9 cellular contexts compared by ENCODE assay signal in genomic region chr4:140326395-140326993, GRCh38. TPM values are rescaled to one million over a fixed set of nuclear protein-coding genes. Genes with fewer than 3 reads are reported as not detected.
DNase-seq lines count a peak whose midpoint lies in the region; ATAC-seq, FAIRE-seq and TF ChIP-seq lines count a peak whose summit lies in the region.
"Had no signal": no experiment of that assay in that cellular context is flagged by ENCODE, and none has a peak within 500 bp of the region (broad histone marks: within the 10 kb centered on the region; RNA-seq: fewer than 3 reads in every experiment).

No MANE protein-coding gene starts in this region.

- H3K4me3 Mint-ChIP-seq in neural progenitor cell, result no peak overlapping the region
- no peak overlapping the region for H3K4me3 Mint-ChIP-seq in T-cell
- H3K4me3 Mint-ChIP-seq: activated naive CD8-positive, alpha-beta T cell treated with anti-CD3 and anti-CD28 coated beads, Interleukin-2, amount 10 ng/mL, durations not matched to agents 7 days and 5 days had no signal

- no peak overlapping the region for H3K9ac ChIP-seq in neural progenitor cell

- H3K36me3 Mint-ChIP-seq in neural progenitor cell (no peaks in the 10 kb centered on the region), T-cell (no peaks in the 10 kb centered on the region)

- H3K4me2 ChIP-seq in A549 (no peak overlapping the region), PC-9 (no peak overlapping the region), neural progenitor cell (no peak overlapping the region)

- CTCF ChIA-PET in A549 (lab: Yijun Ruan, JAX), result interaction anchor here (1.1 to 1.6 kb wide), 3 partner anchors 12 to 72 kb away, joined by 3 to 5 read pairs (median 3); no protein-coding TSS in a partner anchor
- CTCF ChIA-PET in PC-9 (lab: Charles Lee), result interaction anchor here (0.6 to 1.3 kb wide), 6 partner anchors 12 to 366 kb away, joined by 3 to 6 read pairs (median 4); no protein-coding TSS in a partner anchor
- CTCF ChIA-PET in T-cell (lab: Charles Lee), result interaction anchor here in 1 of 2 donors (0.6 to 1.0 kb wide), 3 partner anchors 27 to 314 kb away, joined by 3 to 4 read pairs (median 3); no protein-coding TSS in a partner anchor

- no peak overlapping the region for H3K4me3 ChIP-seq in A549
- H3K4me3 ChIP-seq in PC-9, result no peak overlapping the region
- no peak overlapping the region for H3K4me3 ChIP-seq in esophagus squamous epithelium
- H3K4me3 ChIP-seq in neural progenitor cell, result no peak overlapping the region

- ATAC-seq in A549 (peak in 1 of 2 experiments; percentile 66; a peak in 1 of 6 replicates), T-cell (replicated peaks in 1 of 4) (no peak), HG03045 (IDR thresholded peaks at IDR 0.05; ENCODE audit: unreplicated experiment) (no peak)

- WGBS in A549 (ENCODE audit: missing lambda C conversion rate), result 48% methylated on average over 2 of the region's 2 CpGs
- WGBS in esophagus squamous epithelium, 2 donors, result 34 to 40% methylated on average over 2 of the region's 2 CpGs

- H3K27me3 Mint-ChIP-seq in neural progenitor cell (ENCODE audit: insufficient read depth, low read depth) (no peaks in the 10 kb centered on the region), T-cell (peaks cover 0 to 10% of the 10 kb centered on the region in 2 donors)

- TF ChIP-seq CTCF in A549 (IDR thresholded peaks at IDR 0.05), result peak; percentile 35; the same call in 2 of the 3 replicates
- TF ChIP-seq CTCF in GM13976 (IDR thresholded peaks at IDR 0.05; ENCODE audit: borderline replicate concordance, control extremely low read depth, extremely low read depth, insufficient read depth, missing control alignments), result peak; percentile 24
- peak; percentile 55 for TF ChIP-seq CTCF in PC-9 (conservative IDR thresholded peaks at IDR 0.05)
- peak in 5 of 6 experiments; percentile 49 to 70 (median 60) for TF ChIP-seq CTCF in esophagus squamous epithelium (IDR thresholded peaks at IDR 0.05)
- peak; percentile 72 for TF ChIP-seq CTCF in neural progenitor cell (IDR thresholded peaks at IDR 0.05)

- no peaks in the 10 kb centered on the region for H3K4me1 Mint-ChIP-seq in neural progenitor cell
- H3K4me1 Mint-ChIP-seq in T-cell, result peaks cover 0 to 4% (median 0%) of the 10 kb centered on the region in 3 donors

- peak; percentile 48 to 52; a peak in 4 of 5 replicates for TF ChIP-seq RAD21 in A549 (conservative IDR thresholded peaks at IDR 0.05 in 1 of 2, IDR thresholded peaks at IDR 0.05 in 1 of 2)

- no peaks in the 10 kb centered on the region for H3K4me1 ChIP-seq in A549
- H3K4me1 ChIP-seq in PC-9 (replicated peaks; ENCODE audit: insufficient read depth), result no peaks in the 10 kb centered on the region
- no peaks in the 10 kb centered on the region for H3K4me1 ChIP-seq in esophagus squamous epithelium
- no peaks in the 10 kb centered on the region for H3K4me1 ChIP-seq in neural progenitor cell

- no TSS peak for BruUV-seq in PC-9 (replicated peaks; lab: Mats Ljungman, UMichigan)

- H3K27ac ChIP-seq in A549, result no peak overlapping the region
- H3K27ac ChIP-seq in PC-9, result no peak overlapping the region
- H3K27ac ChIP-seq in esophagus squamous epithelium, result no peak overlapping the region
- no peak overlapping the region for H3K27ac ChIP-seq in neural progenitor cell

- no peak for FAIRE-seq in A549 (lab: Jason Lieb, UNC)

- H3F3A ChIP-seq in PC-9 (ENCODE audit: insufficient read depth, low read depth) (no peaks in the 10 kb centered on the region), neural progenitor cell (ENCODE audit: low read depth) (no peaks in the 10 kb centered on the region)

- TF ChIP-seq POLR2A in A549 (IDR thresholded peaks at IDR 0.05; ENCODE audit: low read length) (no peak), esophagus squamous epithelium (IDR thresholded peaks at IDR 0.05) (no peak)

- TF ChIP-seq EP300 in A549 (IDR thresholded peaks at IDR 0.05), result no peak

- in situ Hi-C loops in GM13976 (cut with MboI; ENCODE audit: low sequenced_read_pairs, unreplicated experiment), result no loop called here

- H3K27ac Mint-ChIP-seq in neural progenitor cell (no peak overlapping the region), T-cell (no peak overlapping the region)
- H3K27ac Mint-ChIP-seq: activated naive CD8-positive, alpha-beta T cell treated with anti-CD3 and anti-CD28 coated beads, Interleukin-2, amount 10 ng/mL, durations not matched to agents 7 days and 5 days had no signal

- intact Hi-C loops in PC-9 (cut with micrococcal nuclease; ENCODE audit: unreplicated experiment), result loop anchor here (1.0 kb wide), 3 partner anchors 73 to 314 kb away; partner anchors contain the start of gene MAML3
- intact Hi-C loops in esophagus squamous epithelium (cut with DNase I), result no loop called here

- POLR2A ChIA-PET in A549 (lab: Yijun Ruan, JAX), result no interaction called here
- POLR2A ChIA-PET in PC-9 (lab: Charles Lee; ENCODE audit: unreplicated experiment), result no interaction called here
- POLR2A ChIA-PET in T-cell (lab: Charles Lee), result no interaction called here

- no peaks in the 10 kb centered on the region for H3K9me2 ChIP-seq in PC-9 (ENCODE audit: insufficient read depth)

- H3K27me3 ChIP-seq in PC-9 (ENCODE audit: insufficient read depth, low read depth), result no peaks in the 10 kb centered on the region
- H3K27me3 ChIP-seq in esophagus squamous epithelium, result no peaks in the 10 kb centered on the region
- no peaks in the 10 kb centered on the region for H3K27me3 ChIP-seq in neural progenitor cell

- H3K36me3 ChIP-seq in PC-9 (ENCODE audit: low read depth) (no peaks in the 10 kb centered on the region), esophagus squamous epithelium (no peaks in the 10 kb centered on the region), neural progenitor cell (no peaks in the 10 kb centered on the region)

- peaks cover under 1% of the 10 kb centered on the region for H3K9me3 Mint-ChIP-seq in neural progenitor cell
- H3K9me3 Mint-ChIP-seq in T-cell, result peaks cover 0 to under 1% (median 0%) of the 10 kb centered on the region in 3 donors

- no peaks in the 10 kb centered on the region for H4K20me1 ChIP-seq in PC-9 (ENCODE audit: insufficient read depth)
- no peaks in the 10 kb centered on the region for H4K20me1 ChIP-seq in neural progenitor cell (ENCODE audit: low read depth)

- H3K9me3 ChIP-seq in A549 (no peaks in the 10 kb centered on the region; the same call in 2 of the 3 replicates), PC-9 (ENCODE audit: insufficient read depth, low read depth) (no peaks in the 10 kb centered on the region), esophagus squamous epithelium (no peaks in the 10 kb centered on the region), neural progenitor cell (ENCODE audit: low read depth) (peaks cover under 1% of the 10 kb centered on the region)

- H2AFZ ChIP-seq in PC-9, result no peak overlapping the region
- H2AFZ ChIP-seq in neural progenitor cell (replicated peaks), result no peak overlapping the region

- DNase-seq in A549 (ENCODE audit: low read depth in 1 of 2, low spot score in 1 of 2) (peak; percentile 9 to 18), GM13976 (ENCODE audit: low spot score) (no peak), PC-9 (peak in 1 of 2 experiments; percentile 25), esophagus squamous epithelium (lab: John Stamatoyannopoulos, UW) (no peak), neural progenitor cell (ENCODE audit: low spot score) (peak; percentile 56), T-helper 1 cell (no peak), T-cell (no peak)
- DNase-seq: activated naive CD8-positive, alpha-beta T cell treated with anti-CD3 and anti-CD28 coated beads, Interleukin-2, amount 10 ng/mL, durations not matched to agents 7 days and 5 days had no signal

- H3K79me2 ChIP-seq in PC-9 (ENCODE audit: low read depth) (no peaks in the 10 kb centered on the region), neural progenitor cell (ENCODE audit: low read depth) (no peaks in the 10 kb centered on the region)

TF ChIP-seq in A549, 52 proteins besides CTCF, POLR2A, EP300 and RAD21:
- TF ChIP-seq PBX3 (IDR thresholded peaks at IDR 0.05) (no peak), SMC3 (IDR thresholded peaks at IDR 0.05) (peak; percentile 36; the same call in 2 of the 3 replicates)

RNA-seq across cellular contexts. Expression of gene SCOC, which starts 47.0 kb away (rescaled TPM):
- 49.7 and 71.9 TPM in 2 replicates for polyA plus RNA-seq in A549 (2011; rRNA removed)
- polyA plus RNA-seq in A549 (2012; cell fraction: cytosol; rRNA removed), result 9.1 and 9.4 TPM in 2 replicates
- polyA plus RNA-seq in A549 (2012; cell fraction: nucleus; rRNA removed), result 1.5 and 3.8 TPM in 2 replicates
- polyA plus RNA-seq in A549 (2017; fragmentation: RNase III; extraction: RNeasy Plus Mini Kit Qiagen cat#74134 plus additional on column Dnase treatment), result 46.0 to 50.0 TPM (median 49.3 TPM) in 3 replicates
- 5.5 and 6.1 TPM in 2 replicates for polyA minus RNA-seq in A549 (2011; rRNA and poly(A)+ RNA removed)
- total RNA-seq in PC-9 (2021), result 41.7 and 53.0 TPM in 2 replicates
- 10 to 100 TPM; 39.1 to 73.6 (median 50.8) TPM for total RNA-seq in esophagus squamous epithelium
- 94.6 and 170 TPM in 2 replicates for total RNA-seq in neural progenitor cell (ENCODE audit: low replicate concordance)
- total RNA-seq in T-cell, result 10 to 100 TPM; 10.3 to 19.3 (median 18.7) TPM

Comparison
In these comparisons a context has a peak if more than half of its experiments do, and no peak if none do; other contexts are left out.
1. DNase-seq: peak in A549 (2 of 2) and neural progenitor cell (single experiment); none in GM13976 (single experiment), esophagus squamous epithelium (single experiment), T-helper 1 cell (0 of 5) and T-cell (0 of 34).
2. Peak in every context shown above with its lines, with median percentiles within 50 percentile points of each other: CTCF ChIP-seq.